In the genomic region with DNA sequence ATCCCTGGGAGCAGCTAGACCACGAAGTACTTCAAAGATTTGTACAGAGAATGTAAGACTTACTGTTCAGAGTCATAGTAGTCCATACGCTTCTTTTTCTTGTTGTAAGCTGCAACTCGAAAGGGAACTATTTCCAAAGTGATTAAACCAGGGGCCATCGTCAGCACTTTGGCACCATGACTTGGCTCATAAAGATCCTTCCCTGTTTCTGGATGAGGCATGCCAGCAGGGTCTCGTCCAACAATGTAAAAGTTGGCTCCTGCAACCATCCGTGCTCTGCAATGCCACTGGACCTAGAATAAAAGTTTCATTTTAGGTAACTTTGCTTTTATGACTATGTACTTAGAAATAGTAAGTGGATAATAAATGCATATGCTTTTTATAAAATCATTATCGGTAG, we compare ENCODE assay signal across 27 cellular contexts.
DNase-seq lines count a peak whose midpoint lies in the region; ATAC-seq, FAIRE-seq and TF ChIP-seq lines count a peak whose summit lies in the region.
"Had no signal": no experiment of that assay in that cellular context is flagged by ENCODE, and none has a peak within 500 bp of the region (broad histone marks: within the 10 kb centered on the region; RNA-seq: fewer than 3 reads in every experiment).

No MANE protein-coding gene starts in this region.

- peak; percentile 1 for DNase-seq in MV-4-11 (lab: John Stamatoyannopoulos, UW)
- peak; percentile 15 for DNase-seq in fibroblast of mammary gland (ENCODE audit: low read depth)
- DNase-seq in pancreas, result peak in 4 of 6 donors; percentile 27 to 43 (median 42)
- DNase-seq in NCI-H2171 treated with DMSO at 0.1 percent for 48 hours (lab: John Stamatoyannopoulos, UW), result no peak
- DNase-seq in NK-92 treated with Interleukin-12 subunit alpha and Interleukin-12 subunit beta, amount 100 ng/mL, for 24 hours (lab: John Stamatoyannopoulos, UW), result no peak
- DNase-seq in GM23338 (ENCODE audit: low spot score), result no peak
- DNase-seq in NOMO-1 (lab: John Stamatoyannopoulos, UW; ENCODE audit: unreplicated experiment in 2 of 2), result no peak
- DNase-seq: activated CD4-positive, alpha-beta T cell treated with anti-CD3 and anti-CD28 coated beads for 1 hour; activated CD8-positive, alpha-beta T cell treated with anti-CD3 and anti-CD28 coated beads for 36 hours; esophagus squamous epithelium; H7; kidney; NCI-H1417; NCI-H2081; NCI-H345; NCI-H774; OCI-M1; stimulated activated naive CD8-positive, alpha-beta T cell treated with anti-CD3 and anti-CD28 coated beads, Interleukin-15, Interleukin-2, amounts not matched to agents 100 U/mL and 50 U/mL, for 24 hours; T-helper 2 cell had no signal

- TF ChIP-seq CTCF in 22Rv1 (IDR thresholded peaks at IDR 0.05) (no peak), fibroblast of mammary gland (conservative IDR thresholded peaks at IDR 0.05; ENCODE audit: control insufficient read depth, insufficient read depth, low read depth, low read length) (no peak), pancreas (IDR thresholded peaks at IDR 0.05) (no peak), GM23338 (conservative IDR thresholded peaks at IDR 0.05; ENCODE audit: low read depth in 2 of 2) (no peak)

- peaks cover 2% of the 10 kb centered on the region for H3K27me3 Mint-ChIP-seq in GM23338 (ENCODE audit: insufficient read depth, low read depth, poor library complexity)
- H3K27me3 Mint-ChIP-seq: activated CD8-positive, alpha-beta T cell treated with anti-CD3 and anti-CD28 coated beads for 36 hours; activated naive CD8-positive, alpha-beta T cell; activated T-helper 17 cell treated with anti-CD3 and anti-CD28 coated beads, Interleukin-2, amount 50 U/mL, for 72 hours; central memory CD8-positive, alpha-beta T cell; dendritic cell treated with granulocyte-macrophage colony-stimulating factor and Interleukin-4, amounts not matched to agents 40 ng/mL and 50 ng/mL, for 4 days had no signal

- no peaks in the 10 kb centered on the region for H4K20me1 ChIP-seq in GM23338 (replicated peaks; ENCODE audit: insufficient read depth)

- peaks cover 6% of the 10 kb centered on the region for H3K36me3 Mint-ChIP-seq in GM23338 (ENCODE audit: low read depth)

- intact Hi-C loops in pancreas (cut with DNase I), result no loop called here

- H3K4me1 ChIP-seq in pancreas (peaks cover 16 to 24% (median 22%) of the 10 kb centered on the region in 3 donors), GM23338 (ENCODE audit: insufficient read depth) (no peaks in the 10 kb centered on the region)
- H3K4me1 ChIP-seq: parathyroid adenoma had no signal

- H3K4me3 ChIP-seq in fibroblast of mammary gland (ENCODE audit: control insufficient read depth, low read depth, low read length) (no peak overlapping the region), pancreas (no peak overlapping the region), GM23338 (no peak overlapping the region)
- H3K4me3 ChIP-seq: esophagus squamous epithelium, tibial nerve had no signal

- H3K27ac Mint-ChIP-seq in GM23338, result no peak overlapping the region
- H3K27ac Mint-ChIP-seq: activated CD8-positive, alpha-beta T cell treated with anti-CD3 and anti-CD28 coated beads for 36 hours; activated naive CD8-positive, alpha-beta T cell; activated T-helper 17 cell treated with anti-CD3 and anti-CD28 coated beads, Interleukin-2, amount 50 U/mL, for 72 hours; dendritic cell treated with granulocyte-macrophage colony-stimulating factor and Interleukin-4, amounts not matched to agents 40 ng/mL and 50 ng/mL, for 4 days had no signal

- H3K9me3 Mint-ChIP-seq in GM23338, result no peaks in the 10 kb centered on the region
- H3K9me3 Mint-ChIP-seq: activated CD8-positive, alpha-beta T cell treated with anti-CD3 and anti-CD28 coated beads for 36 hours; activated T-helper 17 cell treated with anti-CD3 and anti-CD28 coated beads, Interleukin-2, amount 50 U/mL, for 72 hours; central memory CD8-positive, alpha-beta T cell; dendritic cell treated with granulocyte-macrophage colony-stimulating factor and Interleukin-4, amounts not matched to agents 40 ng/mL and 50 ng/mL, for 4 days; neural crest cell had no signal

- H3K36me3 ChIP-seq in pancreas (no peaks in the 10 kb centered on the region), GM23338 (ENCODE audit: insufficient read depth) (no peaks in the 10 kb centered on the region)

- H3F3A ChIP-seq in GM23338 (replicated peaks; ENCODE audit: low read depth), result no peaks in the 10 kb centered on the region

- no peak overlapping the region for H3K4me3 Mint-ChIP-seq in GM23338
- H3K4me3 Mint-ChIP-seq: activated CD8-positive, alpha-beta T cell treated with anti-CD3 and anti-CD28 coated beads for 36 hours; activated naive CD8-positive, alpha-beta T cell; activated T-helper 17 cell treated with anti-CD3 and anti-CD28 coated beads, Interleukin-2, amount 50 U/mL, for 72 hours; central memory CD8-positive, alpha-beta T cell; dendritic cell treated with granulocyte-macrophage colony-stimulating factor and Interleukin-4, amounts not matched to agents 40 ng/mL and 50 ng/mL, for 4 days; neural crest cell had no signal

- FAIRE-seq in pancreas (lab: Jason Lieb, UNC), result no peak
- FAIRE-seq: kidney had no signal

- H3K27me3 ChIP-seq in pancreas (no peaks in the 10 kb centered on the region), GM23338 (ENCODE audit: insufficient read depth) (no peaks in the 10 kb centered on the region)
- H3K27me3 ChIP-seq: esophagus squamous epithelium, tibial nerve had no signal

- no peak overlapping the region for H3K4me2 ChIP-seq in GM23338

- H2AFZ ChIP-seq in GM23338, result no peak overlapping the region
- H2AFZ ChIP-seq: parathyroid adenoma had no signal

- no peaks in the 10 kb centered on the region for H3K9me2 ChIP-seq in GM23338 (ENCODE audit: insufficient read depth)

- H3K27ac ChIP-seq in 22Rv1, result peak overlapping the region; percentile 89
- peak overlapping the region in 2 of 4 donors; percentile 0 to 68 for H3K27ac ChIP-seq in pancreas
- H3K27ac ChIP-seq in GM23338 (ENCODE audit: low read depth), result no peak overlapping the region
- H3K27ac ChIP-seq: esophagus squamous epithelium, parathyroid adenoma, tibial nerve had no signal

- 36 to 43% methylated on average over 7 of the region's 7 CpGs for WGBS in pancreas, 2 donors

- ATAC-seq in pancreas, result peak; percentile 41 to 67 (median 56)
- no peak for ATAC-seq in GM23338
- ATAC-seq: activated CD8-positive, alpha-beta T cell treated with anti-CD3 and anti-CD28 coated beads for 36 hours; activated T-helper 17 cell treated with anti-CD3 and anti-CD28 coated beads, Interleukin-2, amount 50 U/mL, for 72 hours; stimulated activated naive CD8-positive, alpha-beta T cell treated with anti-CD3 and anti-CD28 coated beads, Interleukin-15, Interleukin-2, amounts not matched to agents 100 U/mL and 50 U/mL, for 24 hours had no signal

- H3K9me3 ChIP-seq in pancreas, result no peaks in the 10 kb centered on the region
- H3K9me3 ChIP-seq: esophagus squamous epithelium, tibial nerve had no signal

- no peaks in the 10 kb centered on the region for H3K79me2 ChIP-seq in GM23338 (replicated peaks; ENCODE audit: insufficient read depth)
- H3K79me2 ChIP-seq: parathyroid adenoma had no signal

- H3K4me1 Mint-ChIP-seq in GM23338, result no peaks in the 10 kb centered on the region
- H3K4me1 Mint-ChIP-seq: central memory CD8-positive, alpha-beta T cell; neural crest cell had no signal

TF ChIP-seq in GM23338, 12 proteins besides CTCF, POLR2A, EP300 and RAD21 (continues in another document):
- TF ChIP-seq STAT1 (IDR thresholded peaks at IDR 0.05; ENCODE audit: unreplicated experiment), result no peak
- no peak for TF ChIP-seq ZNF331 (CRISPR knock-in tag; IDR thresholded peaks at IDR 0.05; ENCODE audit: low read depth)
- TF ChIP-seq REST (IDR thresholded peaks at IDR 0.05; ENCODE audit: unreplicated experiment), result no peak
- no peak for TF ChIP-seq ZNF114 (CRISPR knock-in tag; IDR thresholded peaks at IDR 0.05)
- no peak for TF ChIP-seq CREB1 (CRISPR knock-in tag; IDR thresholded peaks at IDR 0.05; ENCODE audit: low read depth)
- TF ChIP-seq JUNB (IDR thresholded peaks at IDR 0.05; ENCODE audit: unreplicated experiment), result no peak

Comparison
In these comparisons a context has a peak if more than half of its experiments do, and no peak if none do; other contexts are left out.
1. DNase-seq: peak in MV-4-11 (single experiment), fibroblast of mammary gland (single experiment) and pancreas (4 of 6); none in NCI-H2171 treated with DMSO at 0.1 percent for 48 hours (single experiment), NK-92 treated with Interleukin-12 subunit alpha and Interleukin-12 subunit beta, amount 100 ng/mL, for 24 hours (single experiment), GM23338 (single experiment) and NOMO-1 (0 of 2).